In genomic region chr6:163679753-163680152, GRCh38 we compare ENCODE assay signal across 26 cellular contexts.
"Had no signal": no experiment of that assay in that cellular context is flagged by ENCODE, and none has a peak within 500 bp of the region (broad histone marks: within the 10 kb centered on the region; RNA-seq: fewer than 3 reads in every experiment).

No MANE protein-coding gene starts in this region.

- H3K4me3 ChIP-seq: adrenal gland, esophagus muscularis mucosa, mucosa of descending colon, ovary, smooth muscle cell, suprapubic skin had no signal

- H3K4me1 Mint-ChIP-seq: activated CD4-positive, alpha-beta T cell treated with anti-CD3 and anti-CD28 coated beads for 36 hours; stimulated activated naive CD8-positive, alpha-beta T cell treated with anti-CD3 and anti-CD28 coated beads, Interleukin-15, amount 100 ng/mL, for 72 hours; WTC11 had no signal

- DNase-seq: activated CD4-positive, alpha-beta T cell treated with anti-CD3 and anti-CD28 coated beads for 36 hours; activated CD4-positive, alpha-beta T cell treated with anti-CD3 and anti-CD28 coated beads, Interleukin-2, amount 50 U/mL, for 48 hours; activated gamma-delta T cell treated with Interleukin-2 at 50 U/mL for 16 hours; activated T-cell treated with anti-CD3 and anti-CD28 coated beads for 4 hours; adrenal gland; cerebellar nuclear complex; effector CD8-positive, alpha-beta T cell; hippocampal formation; mucosa of descending colon; naive B cell; ovary; stimulated activated CD4-positive, alpha-beta T cell treated with anti-CD3 and anti-CD28 coated beads, Interleukin-4, amount 100 ng/mL, for 1 hour; stimulated activated naive CD8-positive, alpha-beta T cell treated with anti-CD3 and anti-CD28 coated beads, Interleukin-15, amount 100 ng/mL, for 72 hours; SW 1271; T-helper 2 cell had no signal

- FAIRE-seq: keratinocyte had no signal

- H3K4me2 ChIP-seq: smooth muscle cell had no signal

- H3K4me1 ChIP-seq: adrenal gland, esophagus muscularis mucosa, suprapubic skin had no signal

- H3K36me3 ChIP-seq: adrenal gland, esophagus muscularis mucosa, ovary, suprapubic skin had no signal

- H3K27ac ChIP-seq: adrenal gland, esophagus muscularis mucosa, ovary, suprapubic skin had no signal

- H3K36me3 Mint-ChIP-seq: activated naive CD4-positive, alpha-beta T cell treated with anti-CD3 and anti-CD28 coated beads, Interleukin-2, amount 50 U/mL, for 72 hours; type B pancreatic cell had no signal

- H3K9me3 ChIP-seq: adrenal gland, mucosa of descending colon, ovary had no signal

- H3K4me3 Mint-ChIP-seq: activated CD4-positive, alpha-beta T cell treated with anti-CD3 and anti-CD28 coated beads for 36 hours; activated T-helper 1 cell treated with anti-CD3 and anti-CD28 coated beads, Interleukin-12 subunit alpha, Interleukin-12 subunit beta, Interleukin-2, Interleukin-4 antibody, amounts not matched to agents 30 ng/mL and 10 ng/mL and 1 ng/mL, durations not matched to agents 14 hours and 24 hours and 36 hours; memory B cell; naive B cell; stimulated activated naive CD8-positive, alpha-beta T cell treated with anti-CD3 and anti-CD28 coated beads, Interleukin-15, amount 100 ng/mL, for 72 hours; type B pancreatic cell; WTC11 had no signal

- ATAC-seq: activated CD4-positive, alpha-beta T cell treated with anti-CD3 and anti-CD28 coated beads for 36 hours; activated naive CD4-positive, alpha-beta T cell treated with anti-CD3 and anti-CD28 coated beads, Interleukin-2, amount 50 U/mL, for 72 hours; mucosa of descending colon; sciatic nerve; stimulated activated naive CD8-positive, alpha-beta T cell treated with anti-CD3 and anti-CD28 coated beads, Interleukin-15, amount 100 ng/mL, for 72 hours; WTC11 had no signal

- H3K9me3 Mint-ChIP-seq: type B pancreatic cell had no signal

- H3K27ac Mint-ChIP-seq: activated CD4-positive, alpha-beta T cell treated with anti-CD3 and anti-CD28 coated beads for 36 hours; activated naive CD4-positive, alpha-beta T cell treated with anti-CD3 and anti-CD28 coated beads, Interleukin-2, amount 50 U/mL, for 72 hours; activated T-helper 1 cell treated with anti-CD3 and anti-CD28 coated beads, Interleukin-12 subunit alpha, Interleukin-12 subunit beta, Interleukin-2, Interleukin-4 antibody, amounts not matched to agents 30 ng/mL and 10 ng/mL and 1 ng/mL, durations not matched to agents 14 hours and 24 hours and 36 hours; brain; memory B cell; naive B cell; stimulated activated naive CD8-positive, alpha-beta T cell treated with anti-CD3 and anti-CD28 coated beads, Interleukin-15, amount 100 ng/mL, for 72 hours; type B pancreatic cell; WTC11 had no signal

- H3K27me3 ChIP-seq: adrenal gland, esophagus muscularis mucosa, ovary, suprapubic skin had no signal
